Comparison of ENCODE assay signal across 1 cellular context in genomic region chr2:191836853-191837769, GRCh38.
TF ChIP-seq lines count a peak whose summit lies in the region.

No MANE protein-coding gene starts in this region.

TF ChIP-seq in K562, 482 proteins besides CTCF, POLR2A, EP300 and RAD21 (continued from another document and continues in another):
- TF ChIP-seq LEF1 (IDR thresholded peaks at IDR 0.05) (peak; percentile 69), ZNF316 (IDR thresholded peaks at IDR 0.05) (peak; percentile 35), TAF9B (IDR thresholded peaks at IDR 0.05; ENCODE audit: partially characterized antibody) (peak; percentile 60), ZMIZ1 (IDR thresholded peaks at IDR 0.05; ENCODE audit: low read depth in 2 of 2, low read length in 2 of 2) (peak in 1 of 2 experiments; percentile 78; a peak in 1 of 4 replicates), MYC (IDR thresholded peaks at IDR 0.05; ENCODE audit: low read depth, low read length) (0 out of 2 replicates have a peak, but pooled peaks have one; percentile 25), MYC (CRISPR knock-in tag; IDR thresholded peaks at IDR 0.05; ENCODE audit: borderline replicate concordance, low read depth) (no peak), KLF6 (CRISPR knock-in tag; IDR thresholded peaks at IDR 0.05; ENCODE audit: borderline replicate concordance) (peak; percentile 38; the same call in 1 of the 2 replicates), ZNF696 (CRISPR knock-in tag; conservative IDR thresholded peaks at IDR 0.05) (no peak), ZNF324 (CRISPR knock-in tag; IDR thresholded peaks at IDR 0.05) (no peak), ZNF347 (CRISPR knock-in tag; IDR thresholded peaks at IDR 0.05; ENCODE audit: low read depth) (no peak), ZNF408 (CRISPR knock-in tag; IDR thresholded peaks at IDR 0.05; ENCODE audit: low read depth) (no peak), GATAD2B (IDR thresholded peaks at IDR 0.05; ENCODE audit: borderline replicate concordance) (peak; percentile 91), RFX5 (IDR thresholded peaks at IDR 0.05; ENCODE audit: low read depth, low read length) (no peak), MAFG (tag; conservative IDR thresholded peaks at IDR 0.05) (peak; percentile 73), TAL1 (IDR thresholded peaks at IDR 0.05) (peak; percentile 80), CCNT2 (IDR thresholded peaks at IDR 0.05; ENCODE audit: borderline replicate concordance, extremely low read depth, insufficient read length, low read depth, low read length) (peak; percentile 68), ZBTB11 (CRISPR knock-in tag; IDR thresholded peaks at IDR 0.05) (peak in 1 of 3 experiments; percentile 77; a peak in 2 of 6 replicates), ZNF766 (CRISPR knock-in tag; conservative IDR thresholded peaks at IDR 0.05) (peak; percentile 62), TAF15 (IDR thresholded peaks at IDR 0.05; ENCODE audit: low read depth, low read length) (no peak), ZEB2 (IDR thresholded peaks at IDR 0.05) (peak; percentile 25; the same call in 1 of the 2 replicates), CEBPG (CRISPR knock-in tag; IDR thresholded peaks at IDR 0.05) (peak; percentile 54), CEBPG (tag; conservative IDR thresholded peaks at IDR 0.05 in 1 of 2, IDR thresholded peaks at IDR 0.05 in 1 of 2) (0 out of 4 replicates have a peak, but pooled peaks of 1 of the 2 experiments have one; percentile 27), CBX3 (IDR thresholded peaks at IDR 0.05; ENCODE audit: borderline replicate concordance in 1 of 2, low read length in 2 of 2) (peak in 1 of 2 experiments; percentile 60; a peak in 1 of 3 replicates), KDM5B (IDR thresholded peaks at IDR 0.05; ENCODE audit: insufficient replicate concordance, low read depth, low read length) (peak; percentile 30), E4F1 (CRISPR knock-in tag; IDR thresholded peaks at IDR 0.05; ENCODE audit: borderline replicate concordance) (no peak), RFX1 (IDR thresholded peaks at IDR 0.05) (no peak), ETV6 (IDR thresholded peaks at IDR 0.05; ENCODE audit: borderline replicate concordance in 1 of 2, low read depth in 2 of 2, low read length in 1 of 2) (peak in 1 of 2 experiments; percentile 84; a peak in 1 of 4 replicates), ETV6 (CRISPR knock-in tag; IDR thresholded peaks at IDR 0.05; ENCODE audit: borderline replicate concordance) (no peak), THRB (CRISPR knock-in tag; conservative IDR thresholded peaks at IDR 0.05) (0 out of 2 replicates have a peak, but pooled peaks have one; percentile 5), NKRF (IDR thresholded peaks at IDR 0.05; ENCODE audit: borderline replicate concordance) (no peak), TAF7 (tag; IDR thresholded peaks at IDR 0.05) (no peak; the same call in 1 of the 2 replicates), TOE1 (IDR thresholded peaks at IDR 0.05; ENCODE audit: borderline replicate concordance) (peak; percentile 25; the same call in 1 of the 2 replicates), TOE1 (CRISPR knock-in tag; IDR thresholded peaks at IDR 0.05; ENCODE audit: borderline replicate concordance, low read depth) (no peak), ZKSCAN3 (CRISPR knock-in tag; IDR thresholded peaks at IDR 0.05) (peak; percentile 88; the same call in 1 of the 2 replicates), SMARCA4 (IDR thresholded peaks at IDR 0.05) (peak; percentile 81), SIX5 (IDR thresholded peaks at IDR 0.05; ENCODE audit: borderline replicate concordance in 1 of 2, insufficient read depth in 1 of 2, low read depth in 1 of 2, low read length in 2 of 2) (no peak), PTRF (tag; IDR thresholded peaks at IDR 0.05) (no peak), SP2 (IDR thresholded peaks at IDR 0.05; ENCODE audit: extremely low read depth, low read depth, low read length, poor library complexity, severe bottlenecking) (no peak), DMBX1 (CRISPR knock-in tag; IDR thresholded peaks at IDR 0.05; ENCODE audit: borderline replicate concordance) (no peak; the same call in 1 of the 2 replicates), HMG20B (CRISPR knock-in tag; IDR thresholded peaks at IDR 0.05) (no peak), NCOR1 (IDR thresholded peaks at IDR 0.05) (peak; percentile 92), GABPB2 (CRISPR knock-in tag; conservative IDR thresholded peaks at IDR 0.05) (no peak), C11orf30 (IDR thresholded peaks at IDR 0.05; ENCODE audit: low read depth) (0 out of 2 replicates have a peak, but pooled peaks have one; percentile 55)
